In genomic region chr17:50908860-50909764, GRCh38 we compare ENCODE assay signal across 9 cellular contexts. TPM values are rescaled to one million over a fixed set of nuclear protein-coding genes. Genes with fewer than 3 reads are reported as not detected.
A peak's percentile ranks its signal among the peaks of the same experiment; 100 is the strongest.
DNase-seq lines count a peak whose midpoint lies in the region; ATAC-seq, FAIRE-seq and TF ChIP-seq lines count a peak whose summit lies in the region.
"Had no signal": no experiment of that assay in that cellular context is flagged by ENCODE, and none has a peak within 500 bp of the region (broad histone marks: within the 10 kb centered on the region; RNA-seq: fewer than 3 reads in every experiment).

No MANE protein-coding gene starts in this region.

- no peaks in the 10 kb centered on the region for H3K79me2 ChIP-seq in GM23338 (replicated peaks; ENCODE audit: insufficient read depth)

- H3K27me3 ChIP-seq in GM23338 (ENCODE audit: insufficient read depth) (no peaks in the 10 kb centered on the region), pancreas (no peaks in the 10 kb centered on the region), uterus (no peaks in the 10 kb centered on the region)
- H3K27me3 ChIP-seq: SJSA1 had no signal

- intact Hi-C loops in pancreas (cut with DNase I) (no loop called here), uterus (cut with DNase I; ENCODE audit: low total_unique reads) (no loop called here)

- ATAC-seq in GM23338 (peak; percentile 61), pancreas (peak; percentile 68 to 79 (median 74)), GM18867 (IDR thresholded peaks at IDR 0.05; ENCODE audit: unreplicated experiment) (no peak)

- no peaks in the 10 kb centered on the region for H3K9me3 ChIP-seq in pancreas
- no peaks in the 10 kb centered on the region for H3K9me3 ChIP-seq in uterus
- H3K9me3 ChIP-seq: SJSA1 had no signal

- no peaks in the 10 kb centered on the region for H3K9me2 ChIP-seq in GM23338 (ENCODE audit: insufficient read depth)

- H3K36me3 Mint-ChIP-seq in GM23338 (ENCODE audit: low read depth): no peaks in the 10 kb centered on the region

- DNase-seq in GM23338 (ENCODE audit: low spot score): peak; percentile 76
- peak; percentile 27 for DNase-seq in SKM-1 (lab: John Stamatoyannopoulos, UW; ENCODE audit: unreplicated experiment)
- DNase-seq in dermis blood vessel endothelial cell: peak; percentile 22
- DNase-seq in pancreas: peak; percentile 86 to 96 (median 92)
- DNase-seq in NK-92 (lab: John Stamatoyannopoulos, UW; ENCODE audit: unreplicated experiment): no peak
- no peak for DNase-seq in DMS79 treated with DMSO at 0.1 percent for 48 hours (lab: John Stamatoyannopoulos, UW)
- no peak for DNase-seq in uterus

- peak overlapping the region; percentile 51; the same call in 1 of the 2 replicates for H3K4me2 ChIP-seq in GM23338

- H3K36me3 ChIP-seq in GM23338 (ENCODE audit: insufficient read depth) (no peaks in the 10 kb centered on the region), pancreas (no peaks in the 10 kb centered on the region), uterus (no peaks in the 10 kb centered on the region)
- H3K36me3 ChIP-seq: SJSA1 had no signal

- FAIRE-seq in pancreas (lab: Jason Lieb, UNC): no peak

- peak overlapping the region; percentile 90 for H2AFZ ChIP-seq in GM23338

- TF ChIP-seq CTCF in GM23338 (conservative IDR thresholded peaks at IDR 0.05; ENCODE audit: low read depth in 2 of 2): no peak
- peak in 2 of 4 donors; percentile 16 to 46 for TF ChIP-seq CTCF in pancreas (IDR thresholded peaks at IDR 0.05)
- TF ChIP-seq CTCF in uterus (IDR thresholded peaks at IDR 0.05): no peak

- H3K4me3 ChIP-seq in GM23338 (no peak overlapping the region), pancreas (peak overlapping the region in 2 of 4 donors; percentile 20 to 23), uterus (no peak overlapping the region)
- H3K4me3 ChIP-seq: SJSA1 had no signal

- peaks cover 10% of the 10 kb centered on the region for H3K27me3 Mint-ChIP-seq in GM23338 (ENCODE audit: insufficient read depth, low read depth, poor library complexity)

- no peaks in the 10 kb centered on the region for H4K20me1 ChIP-seq in GM23338 (replicated peaks; ENCODE audit: insufficient read depth)

- H3K27ac ChIP-seq in GM23338 (ENCODE audit: low read depth): no peak overlapping the region
- H3K27ac ChIP-seq in pancreas: peak overlapping the region; percentile 94 to 97 (median 96)
- no peak overlapping the region for H3K27ac ChIP-seq in uterus
- H3K27ac ChIP-seq: SJSA1 had no signal

- peaks cover 29% of the 10 kb centered on the region for H3K4me1 ChIP-seq in GM23338 (ENCODE audit: insufficient read depth)
- peaks cover 69 to 72% (median 71%) of the 10 kb centered on the region in 3 donors for H3K4me1 ChIP-seq in pancreas
- H3K4me1 ChIP-seq in uterus: peaks cover 5 to 7% of the 10 kb centered on the region in 2 donors
- H3K4me1 ChIP-seq: SJSA1 had no signal

- H3K4me1 Mint-ChIP-seq in GM23338: peaks cover 46% of the 10 kb centered on the region

- H3F3A ChIP-seq in GM23338 (replicated peaks; ENCODE audit: low read depth): no peaks in the 10 kb centered on the region

- TF ChIP-seq POLR2A in uterus (IDR thresholded peaks at IDR 0.05): peak in 1 of 2 donors; percentile 24

- peak overlapping the region; percentile 78; the same call in 1 of the 2 replicates for H3K27ac Mint-ChIP-seq in GM23338

- 25 to 26% methylated on average over 16 of the region's 16 CpGs for WGBS in pancreas, 2 donors

- no peak overlapping the region for H3K4me3 Mint-ChIP-seq in GM23338

- no peaks in the 10 kb centered on the region for H3K9me3 Mint-ChIP-seq in GM23338

TF ChIP-seq in GM23338, 12 proteins besides CTCF, POLR2A, EP300 and RAD21 (continues in another document):
- TF ChIP-seq CREB1 (CRISPR knock-in tag; IDR thresholded peaks at IDR 0.05; ENCODE audit: low read depth) (no peak), EZH2phosphoT487 (IDR thresholded peaks at IDR 0.05; ENCODE audit: unreplicated experiment) (no peak), ETS1 (IDR thresholded peaks at IDR 0.05) (no peak), REST (IDR thresholded peaks at IDR 0.05; ENCODE audit: unreplicated experiment) (no peak), ZNF331 (CRISPR knock-in tag; IDR thresholded peaks at IDR 0.05; ENCODE audit: low read depth) (no peak), EZH2 (IDR thresholded peaks at IDR 0.05; ENCODE audit: low read depth, unreplicated experiment) (no peak)

RNA-seq across cellular contexts. Expression of gene TOB1, which starts 43.0 kb away (rescaled TPM):
- 12.1 and 15.3 TPM in 2 replicates for total RNA-seq in GM23338 (2014; rRNA removed; shearing (Covaris generic))
- polyA plus RNA-seq in GM23338 (2016; fragmentation: Nextera tagmentation; extraction: Ambion mirVana) (41.2 and 46.9 TPM in 2 replicates), pancreas (10 to 100 TPM; 33.1 to 45.8 TPM)
- total RNA-seq in dermis blood vessel endothelial cell (2.9 and 4.4 TPM in 2 replicates), pancreas (100 to 1,000 TPM in 3 of 6 donors, 10 to 100 TPM in 3; 65.9 to 157 (median 99.0) TPM), uterus (10 to 100 TPM; 16.5 to 64.3 (median 27.5) TPM)

Comparison
In these comparisons a context has a peak if more than half of its experiments do, and no peak if none do; other contexts are left out.
1. DNase-seq: peak in GM23338 (single experiment), SKM-1 (single experiment), dermis blood vessel endothelial cell (single experiment) and pancreas (6 of 6); none in NK-92 (single experiment), DMS79 treated with DMSO at 0.1 percent for 48 hours (single experiment) and uterus (0 of 2).
2. H3K27ac ChIP-seq: peak in pancreas (4 of 4); none in GM23338 (single experiment) and uterus (0 of 2).